1 cellular context compared by ENCODE assay signal in the genomic region with DNA sequence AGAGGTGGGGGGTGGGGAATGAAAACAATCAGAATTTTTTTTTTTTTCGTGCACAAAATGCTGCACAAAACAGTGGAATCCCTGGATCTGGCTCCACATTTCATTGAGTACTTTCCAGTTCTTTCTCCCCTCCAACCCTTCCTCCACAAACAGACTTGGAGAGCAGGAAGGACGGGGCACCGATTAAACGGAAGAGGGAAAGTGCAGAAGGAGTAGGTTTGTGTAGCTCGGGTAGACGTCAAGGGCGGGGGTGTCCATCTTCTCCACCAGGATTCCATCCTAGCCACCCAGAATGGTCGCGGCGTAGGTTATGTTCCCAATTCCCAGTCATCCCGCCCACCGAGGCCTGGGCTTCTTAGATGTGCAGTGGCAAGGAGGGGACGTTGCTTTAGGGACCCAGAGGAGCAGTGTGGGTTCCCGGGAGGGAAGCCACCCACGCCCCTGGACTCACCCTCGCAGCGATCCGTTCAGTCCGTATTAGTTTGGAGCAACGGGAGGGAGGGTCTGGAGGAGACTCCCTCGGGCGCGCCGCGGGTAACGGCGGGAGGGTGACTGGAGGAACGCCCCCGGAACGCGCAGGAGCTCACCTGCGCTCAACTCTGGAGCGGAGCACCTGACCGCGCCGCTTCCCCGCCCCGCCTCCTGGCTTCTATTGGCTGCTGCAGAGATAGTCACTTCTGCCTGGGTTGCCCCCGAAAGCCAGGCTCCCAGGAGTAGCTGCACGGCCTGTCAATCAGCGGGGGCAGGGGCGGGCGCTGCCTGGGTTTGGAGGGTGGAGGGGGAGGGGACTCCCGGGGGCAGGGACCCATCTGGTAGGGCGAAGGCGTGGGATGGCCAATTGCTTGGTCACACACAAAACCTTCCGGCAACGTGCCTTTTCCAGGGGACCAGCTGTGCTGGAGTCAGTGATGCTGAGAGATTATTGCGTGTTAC.
TF ChIP-seq lines count a peak whose summit lies in the region.

A gene with protein sequence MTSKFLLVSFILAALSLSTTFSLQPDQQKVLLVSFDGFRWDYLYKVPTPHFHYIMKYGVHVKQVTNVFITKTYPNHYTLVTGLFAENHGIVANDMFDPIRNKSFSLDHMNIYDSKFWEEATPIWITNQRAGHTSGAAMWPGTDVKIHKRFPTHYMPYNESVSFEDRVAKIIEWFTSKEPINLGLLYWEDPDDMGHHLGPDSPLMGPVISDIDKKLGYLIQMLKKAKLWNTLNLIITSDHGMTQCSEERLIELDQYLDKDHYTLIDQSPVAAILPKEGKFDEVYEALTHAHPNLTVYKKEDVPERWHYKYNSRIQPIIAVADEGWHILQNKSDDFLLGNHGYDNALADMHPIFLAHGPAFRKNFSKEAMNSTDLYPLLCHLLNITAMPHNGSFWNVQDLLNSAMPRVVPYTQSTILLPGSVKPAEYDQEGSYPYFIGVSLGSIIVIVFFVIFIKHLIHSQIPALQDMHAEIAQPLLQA (minus strand): TSS at position 624 of the 933 bp plus-strand sequence. CDS start 2,718 bp downstream, outside the sequence.

TF ChIP-seq in HepG2, 621 proteins besides CTCF, POLR2A, EP300 and RAD21 (continued from another document):
- TF ChIP-seq, protein P1, sequence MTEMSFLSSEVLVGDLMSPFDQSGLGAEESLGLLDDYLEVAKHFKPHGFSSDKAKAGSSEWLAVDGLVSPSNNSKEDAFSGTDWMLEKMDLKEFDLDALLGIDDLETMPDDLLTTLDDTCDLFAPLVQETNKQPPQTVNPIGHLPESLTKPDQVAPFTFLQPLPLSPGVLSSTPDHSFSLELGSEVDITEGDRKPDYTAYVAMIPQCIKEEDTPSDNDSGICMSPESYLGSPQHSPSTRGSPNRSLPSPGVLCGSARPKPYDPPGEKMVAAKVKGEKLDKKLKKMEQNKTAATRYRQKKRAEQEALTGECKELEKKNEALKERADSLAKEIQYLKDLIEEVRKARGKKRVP (CRISPR knock-in tag; IDR thresholded peaks at IDR 0.05) = no peak
- TF ChIP-seq CENPT (CRISPR knock-in tag; IDR thresholded peaks at IDR 0.05; ENCODE audit: low read depth) (no peak), ESRRA (CRISPR knock-in tag; IDR thresholded peaks at IDR 0.05; ENCODE audit: low read depth) (no peak), TP53 (CRISPR knock-in tag; conservative IDR thresholded peaks at IDR 0.05) (no peak), HNRNPLL (IDR thresholded peaks at IDR 0.05; ENCODE audit: low read depth, low read length, poor library complexity, severe bottlenecking) (peak; percentile 18), JDP2 (CRISPR knock-in tag; IDR thresholded peaks at IDR 0.05; ENCODE audit: borderline replicate concordance) (no peak), NFYB (CRISPR knock-in tag; IDR thresholded peaks at IDR 0.05) (peak; percentile 22; the same call in 1 of the 2 replicates), ZNF235 (CRISPR knock-in tag; IDR thresholded peaks at IDR 0.05; ENCODE audit: borderline replicate concordance) (no peak), MIER3 (CRISPR knock-in tag; IDR thresholded peaks at IDR 0.05; ENCODE audit: borderline replicate concordance) (no peak), RFXANK (CRISPR knock-in tag; IDR thresholded peaks at IDR 0.05) (no peak), SNAPC2 (CRISPR knock-in tag; IDR thresholded peaks at IDR 0.05) (no peak)
- TF ChIP-seq, protein P2, sequence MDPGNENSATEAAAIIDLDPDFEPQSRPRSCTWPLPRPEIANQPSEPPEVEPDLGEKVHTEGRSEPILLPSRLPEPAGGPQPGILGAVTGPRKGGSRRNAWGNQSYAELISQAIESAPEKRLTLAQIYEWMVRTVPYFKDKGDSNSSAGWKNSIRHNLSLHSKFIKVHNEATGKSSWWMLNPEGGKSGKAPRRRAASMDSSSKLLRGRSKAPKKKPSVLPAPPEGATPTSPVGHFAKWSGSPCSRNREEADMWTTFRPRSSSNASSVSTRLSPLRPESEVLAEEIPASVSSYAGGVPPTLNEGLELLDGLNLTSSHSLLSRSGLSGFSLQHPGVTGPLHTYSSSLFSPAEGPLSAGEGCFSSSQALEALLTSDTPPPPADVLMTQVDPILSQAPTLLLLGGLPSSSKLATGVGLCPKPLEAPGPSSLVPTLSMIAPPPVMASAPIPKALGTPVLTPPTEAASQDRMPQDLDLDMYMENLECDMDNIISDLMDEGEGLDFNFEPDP (CRISPR knock-in tag; conservative IDR thresholded peaks at IDR 0.05) = no peak
- TF ChIP-seq, protein P3, sequence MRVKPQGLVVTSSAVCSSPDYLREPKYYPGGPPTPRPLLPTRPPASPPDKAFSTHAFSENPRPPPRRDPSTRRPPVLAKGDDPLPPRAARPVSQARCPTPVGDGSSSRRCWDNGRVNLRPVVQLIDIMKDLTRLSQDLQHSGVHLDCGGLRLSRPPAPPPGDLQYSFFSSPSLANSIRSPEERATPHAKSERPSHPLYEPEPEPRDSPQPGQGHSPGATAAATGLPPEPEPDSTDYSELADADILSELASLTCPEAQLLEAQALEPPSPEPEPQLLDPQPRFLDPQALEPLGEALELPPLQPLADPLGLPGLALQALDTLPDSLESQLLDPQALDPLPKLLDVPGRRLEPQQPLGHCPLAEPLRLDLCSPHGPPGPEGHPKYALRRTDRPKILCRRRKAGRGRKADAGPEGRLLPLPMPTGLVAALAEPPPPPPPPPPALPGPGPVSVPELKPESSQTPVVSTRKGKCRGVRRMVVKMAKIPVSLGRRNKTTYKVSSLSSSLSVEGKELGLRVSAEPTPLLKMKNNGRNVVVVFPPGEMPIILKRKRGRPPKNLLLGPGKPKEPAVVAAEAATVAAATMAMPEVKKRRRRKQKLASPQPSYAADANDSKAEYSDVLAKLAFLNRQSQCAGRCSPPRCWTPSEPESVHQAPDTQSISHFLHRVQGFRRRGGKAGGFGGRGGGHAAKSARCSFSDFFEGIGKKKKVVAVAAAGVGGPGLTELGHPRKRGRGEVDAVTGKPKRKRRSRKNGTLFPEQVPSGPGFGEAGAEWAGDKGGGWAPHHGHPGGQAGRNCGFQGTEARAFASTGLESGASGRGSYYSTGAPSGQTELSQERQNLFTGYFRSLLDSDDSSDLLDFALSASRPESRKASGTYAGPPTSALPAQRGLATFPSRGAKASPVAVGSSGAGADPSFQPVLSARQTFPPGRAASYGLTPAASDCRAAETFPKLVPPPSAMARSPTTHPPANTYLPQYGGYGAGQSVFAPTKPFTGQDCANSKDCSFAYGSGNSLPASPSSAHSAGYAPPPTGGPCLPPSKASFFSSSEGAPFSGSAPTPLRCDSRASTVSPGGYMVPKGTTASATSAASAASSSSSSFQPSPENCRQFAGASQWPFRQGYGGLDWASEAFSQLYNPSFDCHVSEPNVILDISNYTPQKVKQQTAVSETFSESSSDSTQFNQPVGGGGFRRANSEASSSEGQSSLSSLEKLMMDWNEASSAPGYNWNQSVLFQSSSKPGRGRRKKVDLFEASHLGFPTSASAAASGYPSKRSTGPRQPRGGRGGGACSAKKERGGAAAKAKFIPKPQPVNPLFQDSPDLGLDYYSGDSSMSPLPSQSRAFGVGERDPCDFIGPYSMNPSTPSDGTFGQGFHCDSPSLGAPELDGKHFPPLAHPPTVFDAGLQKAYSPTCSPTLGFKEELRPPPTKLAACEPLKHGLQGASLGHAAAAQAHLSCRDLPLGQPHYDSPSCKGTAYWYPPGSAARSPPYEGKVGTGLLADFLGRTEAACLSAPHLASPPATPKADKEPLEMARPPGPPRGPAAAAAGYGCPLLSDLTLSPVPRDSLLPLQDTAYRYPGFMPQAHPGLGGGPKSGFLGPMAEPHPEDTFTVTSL (CRISPR knock-in tag; IDR thresholded peaks at IDR 0.05; ENCODE audit: borderline replicate concordance) = no peak
